In genomic region chr17:7251330-7252175, GRCh38 we compare ENCODE assay signal across 8 cellular contexts. TPM values are rescaled to one million over a fixed set of nuclear protein-coding genes. Genes with fewer than 3 reads are reported as not detected.
DNase-seq lines count a peak whose midpoint lies in the region; ATAC-seq and TF ChIP-seq lines count a peak whose summit lies in the region.

Gene CTDNEP1 (minus strand): TSS chr17:7251734. CDS start chr17:7251296, 438 bp downstream.

- intact Hi-C loops in left ventricle myocardium superior (cut with micrococcal nuclease), result no loop called here
- intact Hi-C loops in upper lobe of right lung (cut with DNase I), result no loop called here

- TF ChIP-seq CTCF in progenitor cell of endocrine pancreas (IDR thresholded peaks at IDR 0.05; ENCODE audit: unreplicated experiment) (no peak), upper lobe of right lung (IDR thresholded peaks at IDR 0.05) (no peak)

- peaks cover 8% of the 10 kb centered on the region for H3K36me3 Mint-ChIP-seq in progenitor cell of endocrine pancreas (ENCODE audit: insufficient read depth)

- peaks cover 32% of the 10 kb centered on the region for H3K36me3 ChIP-seq in upper lobe of right lung

- peaks cover 25% of the 10 kb centered on the region for H3K4me1 Mint-ChIP-seq in progenitor cell of endocrine pancreas (ENCODE audit: low read depth)

- H3K27ac ChIP-seq in angular gyrus (ENCODE audit: low read depth, low read length) (peak within 1 kb of the TSS; percentile 100), upper lobe of right lung (peak within 1 kb of the TSS; percentile 99)

- H3K27ac Mint-ChIP-seq in progenitor cell of endocrine pancreas, result peak within 1 kb of the TSS; percentile 100

- no peaks in the 10 kb centered on the region for H3K9me3 Mint-ChIP-seq in progenitor cell of endocrine pancreas (ENCODE audit: low read depth)

- no peaks in the 10 kb centered on the region for H3K27me3 Mint-ChIP-seq in progenitor cell of endocrine pancreas

- no peaks in the 10 kb centered on the region for H3K27me3 ChIP-seq in upper lobe of right lung

- peaks cover 32% of the 10 kb centered on the region for H3K4me1 ChIP-seq in upper lobe of right lung

- DNase-seq in NCI-H187 (lab: John Stamatoyannopoulos, UW) (peak; percentile 86 to 89), T-helper 2 cell (peak; percentile 94 to 99 (median 98)), left ventricle myocardium superior (peak; percentile 99), progenitor cell of endocrine pancreas (ENCODE audit: low spot score, unreplicated experiment) (peak; percentile 65), upper lobe of right lung (peak; percentile 92)

- ATAC-seq in GM18498 (IDR thresholded peaks at IDR 0.05; ENCODE audit: unreplicated experiment) (peak; percentile 83), HG02938 (IDR thresholded peaks at IDR 0.05; ENCODE audit: unreplicated experiment) (peak; percentile 89), left ventricle myocardium superior (peak; percentile 94), upper lobe of right lung (peak; percentile 92)

- H3K9me3 ChIP-seq in upper lobe of right lung, result no peaks in the 10 kb centered on the region

- peak within 1 kb of the TSS; percentile 97 for H3K4me3 Mint-ChIP-seq in progenitor cell of endocrine pancreas (ENCODE audit: low read depth)

- peak within 1 kb of the TSS; percentile 91 for H3K4me3 ChIP-seq in upper lobe of right lung

RNA-seq across cellular contexts. Expression of gene CTDNEP1, which starts in this region (rescaled TPM):
- total RNA-seq in left ventricle myocardium superior (122 TPM), progenitor cell of endocrine pancreas (134 and 137 TPM in 2 replicates), upper lobe of right lung (141 TPM)

Comparison
In these comparisons a context has a peak if more than half of its experiments do, and no peak if none do; other contexts are left out.
1. Peak in every context shown above with its lines: DNase-seq, ATAC-seq, H3K4me3 ChIP-seq and H3K27ac ChIP-seq.